In genomic region chr21:15240846-15241245, GRCh38 we compare ENCODE assay signal across 20 cellular contexts.
A peak's percentile ranks its signal among the peaks of the same experiment; 100 is the strongest.
DNase-seq lines count a peak whose midpoint lies in the region; ATAC-seq and TF ChIP-seq lines count a peak whose summit lies in the region.
"Had no signal": no experiment of that assay in that cellular context is flagged by ENCODE, and none has a peak within 500 bp of the region (broad histone marks: within the 10 kb centered on the region; RNA-seq: fewer than 3 reads in every experiment).

No MANE protein-coding gene starts in this region.

- TF ChIP-seq CTCF in choroid plexus epithelial cell (conservative IDR thresholded peaks at IDR 0.05; ENCODE audit: low read depth, low read length) (no peak), fibroblast of pulmonary artery (IDR thresholded peaks at IDR 0.05; ENCODE audit: low read length, missing control alignments) (no peak), retinal pigment epithelial cell (conservative IDR thresholded peaks at IDR 0.05; ENCODE audit: low read depth, low read length) (no peak), nephron progenitor cell (IDR thresholded peaks at IDR 0.05) (no peak)

- no peaks in the 10 kb centered on the region for H3K9me3 Mint-ChIP-seq in stimulated activated effector memory CD8-positive, alpha-beta T cell treated with anti-CD3 and anti-CD28 coated beads, Interleukin-12 subunit alpha, Interleukin-12 subunit beta, amount 100 ng/mL, for 72 hours
- peaks cover 7% of the 10 kb centered on the region for H3K9me3 Mint-ChIP-seq in nephron progenitor cell

- H3K4me1 Mint-ChIP-seq in stimulated activated effector memory CD8-positive, alpha-beta T cell treated with anti-CD3 and anti-CD28 coated beads, Interleukin-12 subunit alpha, Interleukin-12 subunit beta, amount 100 ng/mL, for 72 hours: no peaks in the 10 kb centered on the region
- H3K4me1 Mint-ChIP-seq in nephron progenitor cell: peaks cover 39% of the 10 kb centered on the region

- H3K9me3 ChIP-seq in MG63: no peaks in the 10 kb centered on the region; the same call in 1 of the 2 replicates
- H3K9me3 ChIP-seq: A549, BE2C, HAP-1 had no signal

- no peaks in the 10 kb centered on the region for H3K27me3 Mint-ChIP-seq in nephron progenitor cell (ENCODE audit: low read depth, poor library complexity)

- DNase-seq in MG63 (peak; percentile 3), choroid plexus epithelial cell (ENCODE audit: low read depth) (peak; percentile 54), fibroblast of pulmonary artery (ENCODE audit: low read depth) (peak; percentile 36), retinal pigment epithelial cell (ENCODE audit: low read depth) (peak; percentile 29), nephron progenitor cell (no peak), DMS153 treated with DMSO at 0.1 percent for 48 hours (lab: John Stamatoyannopoulos, UW; ENCODE audit: unreplicated experiment) (no peak)
- DNase-seq in stimulated activated effector memory CD8-positive, alpha-beta T cell treated with anti-CD3 and anti-CD28 coated beads, Interleukin-12 subunit alpha, Interleukin-12 subunit beta, amount 100 ng/mL, for 72 hours (ENCODE audit: low spot score in 2 of 2): no peak
- DNase-seq: BE2C, DMS79 treated with DMSO at 0.1 percent for 48 hours, GM23248, KG1, NCI-H1105, NCI-H146, NCI-H2029, NCI-H2227 treated with DMSO at 0.1 percent for 48 hours, NCI-H510A, SIG-M5 had no signal

- no peaks in the 10 kb centered on the region for H3K36me3 ChIP-seq in MG63
- H3K36me3 ChIP-seq: BE2C, HAP-1 had no signal

- H3K4me3 Mint-ChIP-seq in stimulated activated effector memory CD8-positive, alpha-beta T cell treated with anti-CD3 and anti-CD28 coated beads, Interleukin-12 subunit alpha, Interleukin-12 subunit beta, amount 100 ng/mL, for 72 hours: no peak overlapping the region
- no peak overlapping the region for H3K4me3 Mint-ChIP-seq in nephron progenitor cell

- H3K27me3 ChIP-seq in MG63: no peaks in the 10 kb centered on the region
- H3K27me3 ChIP-seq: BE2C had no signal

- H3K4me3 ChIP-seq in MG63: no peak overlapping the region
- no peak overlapping the region for H3K4me3 ChIP-seq in choroid plexus epithelial cell (ENCODE audit: low read depth, low read length)
- H3K4me3 ChIP-seq in fibroblast of pulmonary artery (replicated peaks; ENCODE audit: low read depth, low read length): no peak overlapping the region
- no peak overlapping the region for H3K4me3 ChIP-seq in retinal pigment epithelial cell (ENCODE audit: low read length)
- H3K4me3 ChIP-seq: A549, GM23248, HAP-1 had no signal

- H3K27ac Mint-ChIP-seq in stimulated activated effector memory CD8-positive, alpha-beta T cell treated with anti-CD3 and anti-CD28 coated beads, Interleukin-12 subunit alpha, Interleukin-12 subunit beta, amount 100 ng/mL, for 72 hours: no peak overlapping the region
- H3K27ac Mint-ChIP-seq in nephron progenitor cell: no peak overlapping the region

- ATAC-seq in stimulated activated effector memory CD8-positive, alpha-beta T cell treated with anti-CD3 and anti-CD28 coated beads, Interleukin-12 subunit alpha, Interleukin-12 subunit beta, amount 100 ng/mL, for 72 hours: no peak
- ATAC-seq: A549, Panc1 had no signal

- H3K36me3 Mint-ChIP-seq in stimulated activated effector memory CD8-positive, alpha-beta T cell treated with anti-CD3 and anti-CD28 coated beads, Interleukin-12 subunit alpha, Interleukin-12 subunit beta, amount 100 ng/mL, for 72 hours: no peaks in the 10 kb centered on the region
- H3K36me3 Mint-ChIP-seq in nephron progenitor cell (ENCODE audit: low read depth): peaks cover 4% of the 10 kb centered on the region

Comparison
In these comparisons a context has a peak if more than half of its experiments do, and no peak if none do; other contexts are left out.
1. DNase-seq: peak in MG63 (single experiment), choroid plexus epithelial cell (single experiment), fibroblast of pulmonary artery (single experiment) and retinal pigment epithelial cell (single experiment); none in stimulated activated effector memory CD8-positive, alpha-beta T cell treated with anti-CD3 and anti-CD28 coated beads, Interleukin-12 subunit alpha, Interleukin-12 subunit beta, amount 100 ng/mL, for 72 hours (0 of 2), nephron progenitor cell (single experiment) and DMS153 treated with DMSO at 0.1 percent for 48 hours (single experiment).